In genomic region chrX:50432760-50433377, GRCh38 we compare ENCODE assay signal across 22 cellular contexts. TPM values are rescaled to one million over a fixed set of nuclear protein-coding genes. Genes with fewer than 3 reads are reported as not detected.
DNase-seq lines count a peak whose midpoint lies in the region; TF ChIP-seq lines count a peak whose summit lies in the region.
"Had no signal": no experiment of that assay in that cellular context is flagged by ENCODE, and none has a peak within 500 bp of the region (broad histone marks: within the 10 kb centered on the region; RNA-seq: fewer than 3 reads in every experiment).

No MANE protein-coding gene starts in this region.

- 40% methylated on average over 4 of the region's 4 CpGs for WGBS in hepatocyte (ENCODE audit: low lambda C conversion rate, missing lambda C conversion rate)

- H3K9me3 ChIP-seq in hepatocyte (ENCODE audit: low read depth), result no peaks in the 10 kb centered on the region
- H3K9me3 ChIP-seq: BE2C, Caco-2 had no signal

- no peaks in the 10 kb centered on the region for H4K20me1 ChIP-seq in hepatocyte (ENCODE audit: insufficient read depth, poor library complexity, severe bottlenecking)

- H3K27ac ChIP-seq in hepatocyte, result no peak overlapping the region

- TF ChIP-seq CTCF in hepatocyte (IDR thresholded peaks at IDR 0.05; ENCODE audit: poor library complexity), result no peak

- intact Hi-C loops in activated naive CD4-positive, alpha-beta T cell treated with anti-CD3 and anti-CD28 coated beads for 36 hours (cut with micrococcal nuclease), result no loop called here

- H3K36me3 Mint-ChIP-seq in activated naive CD4-positive, alpha-beta T cell treated with anti-CD3 and anti-CD28 coated beads for 36 hours (ENCODE audit: low read depth), result no peaks in the 10 kb centered on the region
- H3K36me3 Mint-ChIP-seq: CD4-positive, CD25-positive, alpha-beta regulatory T cell had no signal

- no peaks in the 10 kb centered on the region for H3K4me1 ChIP-seq in hepatocyte (ENCODE audit: insufficient read depth)
- H3K4me1 ChIP-seq: BE2C had no signal

- no peaks in the 10 kb centered on the region for H3K79me2 ChIP-seq in hepatocyte

- H3K4me3 Mint-ChIP-seq in activated naive CD4-positive, alpha-beta T cell treated with anti-CD3 and anti-CD28 coated beads for 36 hours, result no peak overlapping the region
- H3K4me3 Mint-ChIP-seq: CD4-positive, CD25-positive, alpha-beta regulatory T cell had no signal

- H3K4me1 Mint-ChIP-seq in activated naive CD4-positive, alpha-beta T cell treated with anti-CD3 and anti-CD28 coated beads for 36 hours (ENCODE audit: low read depth), result no peaks in the 10 kb centered on the region
- H3K4me1 Mint-ChIP-seq: CD4-positive, CD25-positive, alpha-beta regulatory T cell had no signal

- H3K27me3 Mint-ChIP-seq in activated naive CD4-positive, alpha-beta T cell treated with anti-CD3 and anti-CD28 coated beads for 36 hours (ENCODE audit: low read depth), result no peaks in the 10 kb centered on the region

- no peak overlapping the region for H3K4me2 ChIP-seq in hepatocyte

- no peak overlapping the region for H3K27ac Mint-ChIP-seq in activated naive CD4-positive, alpha-beta T cell treated with anti-CD3 and anti-CD28 coated beads for 36 hours
- H3K27ac Mint-ChIP-seq: CD4-positive, CD25-positive, alpha-beta regulatory T cell had no signal

- POLR2A ChIA-PET in HEK293T (lab: Yijun Ruan, JAX), result interaction anchor here (1.1 kb wide), 1 partner anchor 11 kb away, joined by 3 read pairs; no protein-coding TSS in a partner anchor

- CTCF ChIA-PET in activated naive CD4-positive, alpha-beta T cell treated with anti-CD3 and anti-CD28 coated beads for 36 hours (lab: Charles Lee), result no interaction called here
- CTCF ChIA-PET in HEK293T (lab: Yijun Ruan, JAX), result no interaction called here

- no peaks in the 10 kb centered on the region for H3K27me3 ChIP-seq in hepatocyte
- H3K27me3 ChIP-seq: BE2C had no signal

- no peak overlapping the region for H3K4me3 ChIP-seq in hepatocyte

- H3K9me2 ChIP-seq in hepatocyte (replicated peaks; ENCODE audit: insufficient read depth), result no peaks in the 10 kb centered on the region

- H3K9me3 Mint-ChIP-seq in activated naive CD4-positive, alpha-beta T cell treated with anti-CD3 and anti-CD28 coated beads for 36 hours, result no peaks in the 10 kb centered on the region

- H3K36me3 ChIP-seq in hepatocyte (replicated peaks; ENCODE audit: insufficient read depth, low read depth), result no peaks in the 10 kb centered on the region
- H3K36me3 ChIP-seq: BE2C had no signal

- no peak overlapping the region for H2AFZ ChIP-seq in hepatocyte

- DNase-seq in ELF-1 (ENCODE audit: low read depth, low spot score) (peak; percentile 84), HuH-7 (ENCODE audit: low spot score) (peak; percentile 17), hepatocyte (ENCODE audit: low spot score) (peak; percentile 17), left kidney (ENCODE audit: low read depth, low spot score) (peak; percentile 86), NCI-H1930 (lab: John Stamatoyannopoulos, UW) (no peak), HEK293T (ENCODE audit: extremely low spot score) (no peak), activated gamma-delta T cell (lab: John Stamatoyannopoulos, UW) (no peak)
- no peak for DNase-seq in activated naive CD4-positive, alpha-beta T cell treated with anti-CD3 and anti-CD28 coated beads for 36 hours
- DNase-seq: BE2C; Caco-2; CD4-positive, CD25-positive, alpha-beta regulatory T cell; GDM1; KBM-7; MV-4-11; NCI-H1417; NCI-H187 treated with DMSO at 0.1 percent for 48 hours; NCI-H526 treated with DMSO at 0.1 percent for 48 hours; NK-92 treated with Interleukin-12 subunit alpha and Interleukin-12 subunit beta, amount 100 ng/mL, for 24 hours had no signal

TF ChIP-seq in HEK293T, 16 proteins besides CTCF, POLR2A, EP300 and RAD21:
- TF ChIP-seq ARNT (IDR thresholded peaks at IDR 0.05), result no peak
- TF ChIP-seq SP1 (IDR thresholded peaks at IDR 0.05), result no peak
- TF ChIP-seq BHLHE40 (IDR thresholded peaks at IDR 0.05; ENCODE audit: borderline replicate concordance), result no peak
- no peak for TF ChIP-seq TARDBP (IDR thresholded peaks at IDR 0.05)
- TF ChIP-seq PKNOX1 (IDR thresholded peaks at IDR 0.05), result no peak
- no peak for TF ChIP-seq L3MBTL2 (conservative IDR thresholded peaks at IDR 0.05)
- TF ChIP-seq ZNF384 (IDR thresholded peaks at IDR 0.05), result no peak
- no peak for TF ChIP-seq NFRKB (IDR thresholded peaks at IDR 0.05)
- no peak for TF ChIP-seq HDGF (IDR thresholded peaks at IDR 0.05; ENCODE audit: borderline replicate concordance)
- no peak for TF ChIP-seq FOXM1 (IDR thresholded peaks at IDR 0.05; ENCODE audit: borderline replicate concordance)
- no peak for TF ChIP-seq LEF1 (IDR thresholded peaks at IDR 0.05; ENCODE audit: borderline replicate concordance)
- no peak for TF ChIP-seq SUZ12 (IDR thresholded peaks at IDR 0.05)
- TF ChIP-seq CTBP1 (IDR thresholded peaks at IDR 0.05; ENCODE audit: borderline replicate concordance), result no peak
- TF ChIP-seq FOXK2 (IDR thresholded peaks at IDR 0.05), result no peak
- TF ChIP-seq FOXA1 (IDR thresholded peaks at IDR 0.05), result no peak

RNA-seq across cellular contexts. Expression of gene DGKK, which starts 37.8 kb away (rescaled TPM):
- total RNA-seq in hepatocyte, result 0.36 and 0.40 TPM in 2 replicates
- polyA plus RNA-seq in hepatocyte, result not detected in 2 replicates
- total RNA-seq in activated naive CD4-positive, alpha-beta T cell treated with anti-CD3 and anti-CD28 coated beads for 36 hours, result not detected
- total RNA-seq: A172; CD4-positive, CD25-positive, alpha-beta regulatory T cell; OCI-LY7; Right ventricle myocardium inferior; SK-MEL-5 had no signal
- polyA plus RNA-seq: CD4-positive, CD25-positive, alpha-beta regulatory T cell had no signal

Comparison
In these comparisons a context has a peak if more than half of its experiments do, and no peak if none do; other contexts are left out.
1. DNase-seq: peak in ELF-1 (single experiment), HuH-7 (single experiment), hepatocyte (single experiment) and left kidney (single experiment); none in NCI-H1930 (0 of 2), activated naive CD4-positive, alpha-beta T cell treated with anti-CD3 and anti-CD28 coated beads for 36 hours (single experiment), HEK293T (single experiment) and activated gamma-delta T cell (single experiment).